Comparison of ENCODE assay signal across 4 cellular contexts in genomic region chr1:152462636-152463035, GRCh38. TPM values are rescaled to one million over a fixed set of nuclear protein-coding genes. Genes with fewer than 3 reads are reported as not detected.
"Had no signal": no experiment of that assay in that cellular context is flagged by ENCODE, and none has a peak within 500 bp of the region (broad histone marks: within the 10 kb centered on the region; RNA-seq: fewer than 3 reads in every experiment).

No MANE protein-coding gene starts in this region.

- DNase-seq: GDM1, GF-D8 had no signal

RNA-seq across cellular contexts. Expression of gene LCE5A, which starts 48.0 kb away (rescaled TPM):
- total RNA-seq: G401, GM12878 had no signal

RNA-seq across cellular contexts. Expression of gene CRNN, which starts 48.6 kb away (rescaled TPM):
- total RNA-seq: G401, GM12878 had no signal

RNA-seq across cellular contexts. Expression of gene CRCT1, which starts 51.6 kb away (rescaled TPM):
- total RNA-seq: G401, GM12878 had no signal
